ENCODE assay signal across 26 cellular contexts in genomic region chr3:49652218-49652921, GRCh38.
"Had no signal": no experiment of that assay in that cellular context is flagged by ENCODE, and none has a peak within 500 bp of the region (broad histone marks: within the 10 kb centered on the region; RNA-seq: fewer than 3 reads in every experiment).

No MANE protein-coding gene starts in this region.

- H3K27me3 Mint-ChIP-seq: activated B cell treated with CpG ODN at 0.5 μM for 24 hours; activated CD8-positive, alpha-beta T cell treated with anti-CD3 and anti-CD28 coated beads for 36 hours; activated naive CD8-positive, alpha-beta T cell; activated T-helper 17 cell treated with anti-CD3 and anti-CD28 coated beads, Interleukin-2, amount 50 U/mL, for 72 hours had no signal

- H3K4me1 Mint-ChIP-seq: activated T-helper 17 cell treated with anti-CD3 and anti-CD28 coated beads, Interleukin-2, amount 50 U/mL, for 72 hours had no signal

- H3K36me3 ChIP-seq: brain microvascular endothelial cell had no signal

- H3K27ac ChIP-seq: brain microvascular endothelial cell, epithelial cell of prostate, heart left ventricle, WERI-Rb-1 had no signal

- ATAC-seq: activated CD4-positive, CD25-positive, alpha-beta regulatory T cell treated with anti-CD3 and anti-CD28 coated beads, Interleukin-2, amount 50 U/mL, for 24 hours; activated CD8-positive, alpha-beta T cell treated with anti-CD3 and anti-CD28 coated beads for 36 hours; activated T-cell treated with anti-CD3 and anti-CD28 coated beads, Interleukin-2, amount 50 U/mL, for 4 hours; activated T-helper 17 cell treated with anti-CD3 and anti-CD28 coated beads, Interleukin-2, amount 50 U/mL, for 72 hours; heart left ventricle; T-helper 17 cell had no signal

- H3K27me3 ChIP-seq: brain microvascular endothelial cell, heart left ventricle had no signal

- DNase-seq: activated B cell treated with CpG ODN at 0.5 μM for 24 hours; activated CD4-positive, alpha-beta T cell treated with anti-CD3 and anti-CD28 coated beads for 48 hours; activated CD4-positive, alpha-beta T cell treated with anti-CD3 and anti-CD28 coated beads, Interleukin-2, amount 50 U/mL, for 1 hour; activated CD4-positive, alpha-beta T cell treated with anti-CD3 and anti-CD28 coated beads, Interleukin-2, amount 50 U/mL, for 48 hours; activated CD8-positive, alpha-beta memory T cell treated with anti-CD3 and anti-CD28 coated beads for 24 hours; activated CD8-positive, alpha-beta T cell treated with anti-CD3 and anti-CD28 coated beads for 36 hours; activated effector memory CD4-positive, alpha-beta T cell treated with Interleukin-2 at 50 U/mL for 16 hours; activated gamma-delta T cell treated with Interleukin-2 at 50 U/mL for 16 hours; activated naive CD4-positive, alpha-beta T cell treated with anti-CD3 and anti-CD28 coated beads, Interleukin-2, amount 50 U/mL, for 16 hours; activated naive CD4-positive, alpha-beta T cell treated with Interleukin-2 at 50 U/mL for 16 hours; activated T-cell treated with anti-CD3 and anti-CD28 coated beads, Interleukin-2, amount 50 U/mL, for 4 hours; amniotic stem cell; anterior cingulate cortex; brain microvascular endothelial cell; effector CD8-positive, alpha-beta T cell; foreskin fibroblast; T-helper 1 cell; T-helper 17 cell; T1000; WERI-Rb-1 had no signal

- H3K9me3 Mint-ChIP-seq: activated B cell treated with CpG ODN at 0.5 μM for 24 hours; activated CD8-positive, alpha-beta T cell treated with anti-CD3 and anti-CD28 coated beads for 36 hours; activated T-cell treated with anti-CD3 and anti-CD28 coated beads, Interleukin-2, amount 50 U/mL, for 4 hours; activated T-helper 17 cell treated with anti-CD3 and anti-CD28 coated beads, Interleukin-2, amount 50 U/mL, for 72 hours; T-helper 2 cell treated with Interferon-gamma antibody and Interleukin-4, amounts not matched to agents 5 μg/mL and 100 μg/mL, for 36 hours had no signal

- H3K27ac Mint-ChIP-seq: activated B cell treated with CpG ODN at 0.5 μM for 24 hours; activated CD8-positive, alpha-beta T cell treated with anti-CD3 and anti-CD28 coated beads for 36 hours; activated naive CD8-positive, alpha-beta T cell; activated T-helper 17 cell treated with anti-CD3 and anti-CD28 coated beads, Interleukin-2, amount 50 U/mL, for 72 hours; T-helper 17 cell; T-helper 2 cell treated with Interferon-gamma antibody and Interleukin-4, amounts not matched to agents 5 μg/mL and 100 μg/mL, for 36 hours had no signal

- H3K4me3 ChIP-seq: heart left ventricle had no signal

- H3K4me3 Mint-ChIP-seq: activated B cell treated with CpG ODN at 0.5 μM for 24 hours; activated CD8-positive, alpha-beta T cell treated with anti-CD3 and anti-CD28 coated beads for 36 hours; activated naive CD8-positive, alpha-beta T cell; activated T-cell treated with anti-CD3 and anti-CD28 coated beads, Interleukin-2, amount 50 U/mL, for 4 hours; activated T-helper 17 cell treated with anti-CD3 and anti-CD28 coated beads, Interleukin-2, amount 50 U/mL, for 72 hours; T-helper 2 cell treated with Interferon-gamma antibody and Interleukin-4, amounts not matched to agents 5 μg/mL and 100 μg/mL, for 36 hours had no signal

- H3K9me3 ChIP-seq: heart left ventricle had no signal
